Comparison of ENCODE assay signal across 1 cellular context in genomic region chr16:21639493-21639892, GRCh38.
TF ChIP-seq lines count a peak whose summit lies in the region.

No MANE protein-coding gene starts in this region.

TF ChIP-seq in IMR-90, 13 proteins besides CTCF, POLR2A, EP300 and RAD21:
- no peak for TF ChIP-seq MAZ (IDR thresholded peaks at IDR 0.05; ENCODE audit: borderline replicate concordance, low read depth, low read length)
- no peak for TF ChIP-seq SMC3 (IDR thresholded peaks at IDR 0.05; ENCODE audit: low read depth, low read length)
- no peak for TF ChIP-seq USF2 (IDR thresholded peaks at IDR 0.05; ENCODE audit: low read depth, low read length)
- no peak for TF ChIP-seq NFE2L2 (IDR thresholded peaks at IDR 0.05; ENCODE audit: low read depth, low read length)
- TF ChIP-seq MAFK (IDR thresholded peaks at IDR 0.05; ENCODE audit: low read depth, low read length) = no peak
- TF ChIP-seq ELK1 (IDR thresholded peaks at IDR 0.05; ENCODE audit: borderline replicate concordance, low read depth, low read length) = no peak
- TF ChIP-seq FOS (IDR thresholded peaks at IDR 0.05; ENCODE audit: low read depth, low read length) = no peak
- TF ChIP-seq BHLHE40 (IDR thresholded peaks at IDR 0.05; ENCODE audit: low read depth, low read length) = no peak
- TF ChIP-seq RCOR1 (IDR thresholded peaks at IDR 0.05; ENCODE audit: insufficient replicate concordance, low read length) = no peak
- no peak for TF ChIP-seq CHD1 (IDR thresholded peaks at IDR 0.05; ENCODE audit: low read depth, low read length)
- no peak for TF ChIP-seq CEBPB (IDR thresholded peaks at IDR 0.05; ENCODE audit: low read depth, low read length)
- no peak for TF ChIP-seq MXI1 (IDR thresholded peaks at IDR 0.05; ENCODE audit: borderline replicate concordance, low read depth, low read length)
- no peak for TF ChIP-seq RFX5 (IDR thresholded peaks at IDR 0.05; ENCODE audit: low read depth, low read length)
